Comparison of ENCODE assay signal across 1 cellular context in genomic region chr1:6554031-6554906, GRCh38.
A peak's percentile ranks its signal among the peaks of the same experiment; 100 is the strongest.
TF ChIP-seq lines count a peak whose summit lies in the region.

TSS of gene NOL9 (minus strand) at chr1:6554513. CDS start at chr1:6554502, 11 bp downstream.

TF ChIP-seq in K562, 482 proteins besides CTCF, POLR2A, EP300 and RAD21 (continued from another document and continues in another):
- no peak for TF ChIP-seq NR2F6 (CRISPR knock-in tag; IDR thresholded peaks at IDR 0.05)
- TF ChIP-seq HIVEP1 (CRISPR knock-in tag; IDR thresholded peaks at IDR 0.05), result no peak
- peak; percentile 95 for TF ChIP-seq MYC (IDR thresholded peaks at IDR 0.05; ENCODE audit: low read depth, low read length)
- 0 out of 2 replicates have a peak, but pooled peaks have one; percentile 22 for TF ChIP-seq MYC (CRISPR knock-in tag; IDR thresholded peaks at IDR 0.05; ENCODE audit: borderline replicate concordance, low read depth)
- TF ChIP-seq ZFPM2 (CRISPR knock-in tag; IDR thresholded peaks at IDR 0.05), result no peak
- no peak for TF ChIP-seq E2F4 (CRISPR knock-in tag; IDR thresholded peaks at IDR 0.05; ENCODE audit: low read depth)
- TF ChIP-seq ZC3H8 (IDR thresholded peaks at IDR 0.05), result no peak
- no peak for TF ChIP-seq ZNF561 (CRISPR knock-in tag; conservative IDR thresholded peaks at IDR 0.05)
- TF ChIP-seq TAF7 (tag; IDR thresholded peaks at IDR 0.05), result peak; percentile 73
- TF ChIP-seq ZNF224 (CRISPR knock-in tag; IDR thresholded peaks at IDR 0.05), result no peak; the same call in 1 of the 2 replicates
- peak; percentile 100 for TF ChIP-seq RBM25 (IDR thresholded peaks at IDR 0.05; ENCODE audit: low read depth, low read length, severe bottlenecking)
- no peak for TF ChIP-seq HOMEZ (CRISPR knock-in tag; IDR thresholded peaks at IDR 0.05)
- peak; percentile 35; the same call in 1 of the 2 replicates for TF ChIP-seq ZNF282 (CRISPR knock-in tag; IDR thresholded peaks at IDR 0.05)
- no peak for TF ChIP-seq MCM5 (IDR thresholded peaks at IDR 0.05; ENCODE audit: low read depth)
- no peak for TF ChIP-seq ZNF347 (CRISPR knock-in tag; IDR thresholded peaks at IDR 0.05; ENCODE audit: low read depth)
- no peak; the same call in 1 of the 2 replicates for TF ChIP-seq E4F1 (CRISPR knock-in tag; IDR thresholded peaks at IDR 0.05; ENCODE audit: borderline replicate concordance)
- TF ChIP-seq CCNT2 (IDR thresholded peaks at IDR 0.05; ENCODE audit: borderline replicate concordance, extremely low read depth, insufficient read length, low read depth, low read length), result peak; percentile 69
- no peak for TF ChIP-seq NFE2L1 (tag; IDR thresholded peaks at IDR 0.05; ENCODE audit: borderline replicate concordance, low read depth)
- TF ChIP-seq IRF2 (CRISPR knock-in tag; IDR thresholded peaks at IDR 0.05), result no peak
- peak; percentile 92 for TF ChIP-seq MBD1 (CRISPR knock-in tag; IDR thresholded peaks at IDR 0.05)
- no peak for TF ChIP-seq ZNF24 (IDR thresholded peaks at IDR 0.05)
- no peak for TF ChIP-seq PRMT5 (CRISPR knock-in tag; IDR thresholded peaks at IDR 0.05)
- no peak for TF ChIP-seq LEF1 (IDR thresholded peaks at IDR 0.05)
- TF ChIP-seq POLR2G (IDR thresholded peaks at IDR 0.05; ENCODE audit: low read depth, low read length), result peak; percentile 99
- TF ChIP-seq BCL6 (CRISPR knock-in tag; IDR thresholded peaks at IDR 0.05), result no peak
- no peak for TF ChIP-seq ZNF277 (CRISPR knock-in tag; IDR thresholded peaks at IDR 0.05; ENCODE audit: borderline replicate concordance)
- TF ChIP-seq TBL1XR1 (IDR thresholded peaks at IDR 0.05; ENCODE audit: low read length in 2 of 2), result peak; percentile 26 to 85; a peak in 3 of 4 replicates
- TF ChIP-seq ZNF79 (CRISPR knock-in tag; IDR thresholded peaks at IDR 0.05; ENCODE audit: low read depth), result no peak
- TF ChIP-seq CREBBP (IDR thresholded peaks at IDR 0.05; ENCODE audit: low read depth, low read length), result no peak
- no peak for TF ChIP-seq ZNF311 (CRISPR knock-in tag; IDR thresholded peaks at IDR 0.05)
- TF ChIP-seq IFI16 (CRISPR knock-in tag; IDR thresholded peaks at IDR 0.05), result no peak
- no peak; the same call in 1 of the 2 replicates for TF ChIP-seq MED1 (CRISPR knock-in tag; IDR thresholded peaks at IDR 0.05; ENCODE audit: borderline replicate concordance)
- peak; percentile 96 for TF ChIP-seq KDM5B (IDR thresholded peaks at IDR 0.05; ENCODE audit: insufficient replicate concordance, low read depth, low read length)
- no peak for TF ChIP-seq ASH1L (IDR thresholded peaks at IDR 0.05; ENCODE audit: borderline replicate concordance, low read depth, partially characterized antibody)
- TF ChIP-seq ZBED1 (IDR thresholded peaks at IDR 0.05), result peak; percentile 43; the same call in 1 of the 2 replicates
- TF ChIP-seq TFE3 (CRISPR knock-in tag; IDR thresholded peaks at IDR 0.05), result no peak
- TF ChIP-seq HMGXB4 (CRISPR knock-in tag; IDR thresholded peaks at IDR 0.05), result peak; percentile 90
- no peak for TF ChIP-seq ZNF354B (CRISPR knock-in tag; IDR thresholded peaks at IDR 0.05)
- 0 out of 2 replicates have a peak, but pooled peaks have one; percentile 77 for TF ChIP-seq RREB1 (CRISPR knock-in tag; IDR thresholded peaks at IDR 0.05)
- 0 out of 2 replicates have a peak, but pooled peaks have one; percentile 29 for TF ChIP-seq ZNF76 (CRISPR knock-in tag; IDR thresholded peaks at IDR 0.05; ENCODE audit: borderline replicate concordance)
- TF ChIP-seq TRIM24 (IDR thresholded peaks at IDR 0.05), result no peak
- no peak for TF ChIP-seq POLR3G (IDR thresholded peaks at IDR 0.05; ENCODE audit: extremely low read depth, insufficient read length, insufficient replicate concordance)
- TF ChIP-seq ZNF586 (CRISPR knock-in tag; conservative IDR thresholded peaks at IDR 0.05), result no peak
